Comparison of ENCODE assay signal across 8 cellular contexts in genomic region chr20:24955045-24955444, GRCh38. TPM values are rescaled to one million over a fixed set of nuclear protein-coding genes. Genes with fewer than 3 reads are reported as not detected.
DNase-seq lines count a peak whose midpoint lies in the region; ATAC-seq and TF ChIP-seq lines count a peak whose summit lies in the region.

No MANE protein-coding gene starts in this region.

- H3K27me3 Mint-ChIP-seq in activated T-helper 1 cell treated with anti-CD3 and anti-CD28 coated beads, Interleukin-12 subunit alpha, Interleukin-12 subunit beta, Interleukin-2, Interleukin-4 antibody, amounts not matched to agents 30 ng/mL and 10 ng/mL and 1 ng/mL, durations not matched to agents 14 hours and 24 hours and 36 hours (ENCODE audit: insufficient read depth) = no peaks in the 10 kb centered on the region

- H3K36me3 ChIP-seq in GM06990 (ENCODE audit: control insufficient read depth, insufficient read depth, low read length) (peaks cover 8% of the 10 kb centered on the region), psoas muscle (ENCODE audit: insufficient read depth in 1 of 2, low read depth in 1 of 2) (peaks cover 0 to 25% of the 10 kb centered on the region in 2 donors)

- ATAC-seq in GM19395 (IDR thresholded peaks at IDR 0.05; ENCODE audit: unreplicated experiment) = peak; percentile 92
- ATAC-seq in HG03159 (IDR thresholded peaks at IDR 0.05; ENCODE audit: unreplicated experiment) = peak; percentile 87
- ATAC-seq in psoas muscle = no peak

- H3K4me3 ChIP-seq in GM06990 (replicated peaks; ENCODE audit: low read depth, low read length) (no peak overlapping the region), psoas muscle (no peak overlapping the region)

- peaks cover 44% of the 10 kb centered on the region for H3K4me1 Mint-ChIP-seq in activated T-helper 1 cell treated with anti-CD3 and anti-CD28 coated beads, Interleukin-12 subunit alpha, Interleukin-12 subunit beta, Interleukin-2, Interleukin-4 antibody, amounts not matched to agents 30 ng/mL and 10 ng/mL and 1 ng/mL, durations not matched to agents 14 hours and 24 hours and 36 hours (ENCODE audit: low read depth)

- WGBS in psoas muscle, 3 donors = 73 to 76% (median 75%) methylated on average over 3 of the region's 3 CpGs

- no peaks in the 10 kb centered on the region for H3K9me3 ChIP-seq in psoas muscle

- intact Hi-C loops in activated T-helper 1 cell treated with anti-CD3 and anti-CD28 coated beads, Interleukin-12 subunit alpha, Interleukin-12 subunit beta, Interleukin-2, Interleukin-4 antibody, amounts not matched to agents 30 ng/mL and 10 ng/mL and 1 ng/mL, durations not matched to agents 14 hours and 24 hours and 36 hours (cut with micrococcal nuclease) = no loop called here
- intact Hi-C loops in psoas muscle (cut with DNase I) = no loop called here

- peak overlapping the region; percentile 68 for H3K4me3 Mint-ChIP-seq in activated T-helper 1 cell treated with anti-CD3 and anti-CD28 coated beads, Interleukin-12 subunit alpha, Interleukin-12 subunit beta, Interleukin-2, Interleukin-4 antibody, amounts not matched to agents 30 ng/mL and 10 ng/mL and 1 ng/mL, durations not matched to agents 14 hours and 24 hours and 36 hours

- DNase-seq in GM06990 (ENCODE audit: extremely low read depth, insufficient read length) (peak; percentile 69), ureter (ENCODE audit: low spot score) (no peak), NCI-H2196 (lab: John Stamatoyannopoulos, UW; ENCODE audit: unreplicated experiment) (no peak), RPMI8226 (no peak), psoas muscle (no peak)
- peak; percentile 29 for DNase-seq in activated T-helper 1 cell treated with anti-CD3 and anti-CD28 coated beads, Interleukin-12 subunit alpha, Interleukin-12 subunit beta, Interleukin-2, Interleukin-4 antibody, amounts not matched to agents 30 ng/mL and 10 ng/mL and 1 ng/mL, durations not matched to agents 14 hours and 24 hours and 36 hours (ENCODE audit: low spot score)

- no peak overlapping the region for H3K27ac ChIP-seq in psoas muscle

- no peaks in the 10 kb centered on the region for H3K27me3 ChIP-seq in GM06990 (replicated peaks; ENCODE audit: control insufficient read depth, insufficient read depth, low read length)
- H3K27me3 ChIP-seq in psoas muscle (ENCODE audit: insufficient read depth in 3 of 3, low read length in 2 of 3) = no peaks in the 10 kb centered on the region

- peak overlapping the region; percentile 64 for H3K27ac Mint-ChIP-seq in activated T-helper 1 cell treated with anti-CD3 and anti-CD28 coated beads, Interleukin-12 subunit alpha, Interleukin-12 subunit beta, Interleukin-2, Interleukin-4 antibody, amounts not matched to agents 30 ng/mL and 10 ng/mL and 1 ng/mL, durations not matched to agents 14 hours and 24 hours and 36 hours

- H3K9me3 Mint-ChIP-seq in activated T-helper 1 cell treated with anti-CD3 and anti-CD28 coated beads, Interleukin-12 subunit alpha, Interleukin-12 subunit beta, Interleukin-2, Interleukin-4 antibody, amounts not matched to agents 30 ng/mL and 10 ng/mL and 1 ng/mL, durations not matched to agents 14 hours and 24 hours and 36 hours = no peaks in the 10 kb centered on the region

- no peaks in the 10 kb centered on the region for H3K4me1 ChIP-seq in psoas muscle

- TF ChIP-seq CTCF in GM06990 (IDR thresholded peaks at IDR 0.05; ENCODE audit: insufficient read depth, low read length, poor library complexity, severe bottlenecking) (no peak), psoas muscle (IDR thresholded peaks at IDR 0.05) (no peak)

- H3K36me3 Mint-ChIP-seq in activated T-helper 1 cell treated with anti-CD3 and anti-CD28 coated beads, Interleukin-12 subunit alpha, Interleukin-12 subunit beta, Interleukin-2, Interleukin-4 antibody, amounts not matched to agents 30 ng/mL and 10 ng/mL and 1 ng/mL, durations not matched to agents 14 hours and 24 hours and 36 hours (ENCODE audit: low read depth) = peaks cover 66% of the 10 kb centered on the region

RNA-seq across cellular contexts. Expression of gene CST7, which starts 6.0 kb away (rescaled TPM):
- 127 and 133 TPM in 2 replicates for total RNA-seq in activated T-helper 1 cell treated with anti-CD3 and anti-CD28 coated beads, Interleukin-12 subunit alpha, Interleukin-12 subunit beta, Interleukin-2, Interleukin-4 antibody, amounts not matched to agents 30 ng/mL and 10 ng/mL and 1 ng/mL, durations not matched to agents 14 hours and 24 hours and 36 hours
- 1.6 TPM for total RNA-seq in ureter
- 1 to 10 TPM in 2 of 4 donors, under 1 TPM in 2; 0.50 to 1.2 (median 0.82) TPM for total RNA-seq in psoas muscle
- under 1 TPM; 0.13 to 0.55 (median 0.31) TPM for polyA plus RNA-seq in psoas muscle

RNA-seq across cellular contexts. Expression of gene APMAP, which starts 37.5 kb away (rescaled TPM):
- 57.7 and 58.7 TPM in 2 replicates for total RNA-seq in activated T-helper 1 cell treated with anti-CD3 and anti-CD28 coated beads, Interleukin-12 subunit alpha, Interleukin-12 subunit beta, Interleukin-2, Interleukin-4 antibody, amounts not matched to agents 30 ng/mL and 10 ng/mL and 1 ng/mL, durations not matched to agents 14 hours and 24 hours and 36 hours
- total RNA-seq in ureter = 74.0 TPM
- 10 to 100 TPM; 19.9 to 44.5 (median 24.2) TPM for total RNA-seq in psoas muscle
- polyA plus RNA-seq in psoas muscle = 10 to 100 TPM; 25.5 to 31.2 (median 30.3) TPM

Comparison
In these comparisons a context has a peak if more than half of its experiments do, and no peak if none do; other contexts are left out.
1. DNase-seq: peak in GM06990 (single experiment) and activated T-helper 1 cell treated with anti-CD3 and anti-CD28 coated beads, Interleukin-12 subunit alpha, Interleukin-12 subunit beta, Interleukin-2, Interleukin-4 antibody, amounts not matched to agents 30 ng/mL and 10 ng/mL and 1 ng/mL, durations not matched to agents 14 hours and 24 hours and 36 hours (single experiment); none in ureter (single experiment), NCI-H2196 (single experiment), RPMI8226 (single experiment) and psoas muscle (0 of 2).
2. ATAC-seq: peak in GM19395 (single experiment) and HG03159 (single experiment); none in psoas muscle (0 of 4).
3. RNA of gene CST7, which starts 6.0 kb away (total RNA-seq): 127 to 133 TPM in activated T-helper 1 cell treated with anti-CD3 and anti-CD28 coated beads, Interleukin-12 subunit alpha, Interleukin-12 subunit beta, Interleukin-2, Interleukin-4 antibody, amounts not matched to agents 30 ng/mL and 10 ng/mL and 1 ng/mL, durations not matched to agents 14 hours and 24 hours and 36 hours; 1.6 TPM in ureter (single experiment) and 0.50 to 1.2 TPM in psoas muscle; every median in the first group is over 10 times any median in the second.